ENCODE assay signal across 14 cellular contexts in the genomic region with DNA sequence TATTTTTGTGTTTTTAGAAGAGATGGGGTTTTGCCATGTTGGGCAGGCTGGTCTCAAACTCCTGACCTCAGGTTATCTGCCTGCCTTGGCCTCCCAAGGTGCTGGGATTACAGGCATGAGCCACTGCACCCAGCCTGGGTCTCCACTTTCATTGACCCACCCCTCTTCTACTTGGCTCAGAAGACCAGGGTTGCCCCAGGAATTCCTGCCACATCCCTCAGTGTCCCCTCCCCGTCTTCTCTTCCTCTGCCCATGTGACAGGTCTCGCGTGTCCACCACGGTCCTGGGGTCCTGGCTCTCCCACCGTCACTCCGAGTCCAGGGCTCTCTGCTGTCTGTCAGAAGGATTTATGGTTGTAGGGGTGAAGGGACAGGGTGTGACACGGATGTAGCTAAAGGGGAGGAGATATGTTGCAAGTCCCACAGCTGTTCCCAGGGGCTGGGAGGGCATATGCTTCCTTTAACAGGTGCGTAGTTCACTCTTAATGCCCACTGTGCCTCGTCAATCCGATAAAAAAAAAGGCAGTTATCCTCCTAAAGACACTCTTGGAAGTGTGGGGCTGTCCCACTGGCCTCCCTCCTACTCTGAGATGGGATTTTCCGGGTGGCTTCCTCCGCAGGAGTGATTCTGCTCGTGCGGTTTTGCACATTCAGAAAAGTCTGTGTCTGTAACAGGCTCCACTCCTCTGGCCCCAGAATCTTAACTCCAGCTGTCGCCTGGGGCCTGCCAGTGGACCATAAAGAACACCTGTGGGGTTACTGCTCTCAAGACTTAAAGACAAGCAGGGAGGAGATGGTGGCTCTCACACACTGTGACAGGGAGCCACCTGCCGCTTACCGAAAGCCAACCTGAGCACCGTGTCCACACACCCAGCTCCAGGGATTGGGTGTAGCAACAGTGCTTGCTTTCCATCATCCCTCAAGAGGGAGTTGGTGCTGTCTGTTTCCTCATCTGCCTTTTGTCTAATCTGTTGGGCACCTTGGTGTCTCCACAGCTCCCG. TPM values are rescaled to one million over a fixed set of nuclear protein-coding genes. Genes with fewer than 3 reads are reported as not detected.
"Had no signal": no experiment of that assay in that cellular context is flagged by ENCODE, and none has a peak within 500 bp of the region (broad histone marks: within the 10 kb centered on the region; RNA-seq: fewer than 3 reads in every experiment).

No MANE protein-coding gene starts in this region.

- H3K27me3 ChIP-seq: adrenal gland, cardiac muscle cell had no signal

- H3K4me3 ChIP-seq: adrenal gland, cardiac muscle cell, gastroesophageal sphincter, stomach, thoracic aorta had no signal

- H3K9me3 ChIP-seq: adrenal gland, thoracic aorta had no signal

- H3K4me1 ChIP-seq: adrenal gland, gastroesophageal sphincter had no signal

- H3K36me3 ChIP-seq: adrenal gland, cardiac muscle cell, gastroesophageal sphincter, stomach, thoracic aorta had no signal

- H3K27ac ChIP-seq: adrenal gland, cardiac muscle cell, gastroesophageal sphincter, stomach, thoracic aorta, VCaP had no signal

- DNase-seq: activated CD4-positive, alpha-beta T cell treated with anti-CD3 and anti-CD28 coated beads for 1 hour; activated CD4-positive, alpha-beta T cell treated with anti-CD3 and anti-CD28 coated beads, Interleukin-2, amount 50 U/mL, for 4 hours; adrenal gland; natural killer cell; occipital lobe; right cardiac atrium; stomach had no signal

- ATAC-seq: activated T-helper 17 cell treated with anti-CD3 and anti-CD28 coated beads, Interleukin-2, amount 50 U/mL, for 72 hours; gastroesophageal sphincter; left lobe of liver; natural killer cell had no signal

RNA-seq across cellular contexts. Expression of gene SHH, which starts 36.7 kb away (rescaled TPM):
- total RNA-seq: activated T-helper 17 cell treated with anti-CD3 and anti-CD28 coated beads, Interleukin-2, amount 50 U/mL, for 72 hours; cardiac muscle cell; natural killer cell; right cardiac atrium; T-helper 1 cell treated with Interleukin-12 subunit alpha and Interleukin-12 subunit beta and Interleukin-4 antibody, amounts not matched to agents 30 ng/mL and 1 ng/mL, for 36 hours had no signal
- polyA plus RNA-seq: cardiac muscle cell, right cardiac atrium had no signal
